1 cellular context compared by ENCODE assay signal in the genomic region with DNA sequence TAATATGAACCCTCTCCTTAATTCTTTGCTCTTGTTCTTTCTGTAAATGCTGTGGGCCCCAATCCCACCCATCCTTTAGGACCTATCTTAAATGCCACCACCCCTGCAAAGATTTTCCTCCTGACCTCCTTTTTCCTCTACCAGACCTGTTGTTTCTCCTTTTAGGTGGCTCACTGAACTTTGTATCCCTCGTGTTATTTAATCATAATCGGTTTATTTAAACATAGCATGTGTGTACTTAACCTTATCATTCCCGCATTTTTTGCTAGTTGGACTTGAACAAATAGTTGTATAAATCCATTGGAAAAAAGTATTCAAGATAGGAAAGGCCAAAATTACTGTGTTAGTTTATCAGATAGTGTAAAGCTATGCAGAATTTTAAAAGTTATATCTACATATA.
TF ChIP-seq lines count a peak whose summit lies in the region.

No MANE protein-coding gene starts in this region.

TF ChIP-seq in HepG2, 621 proteins besides CTCF, POLR2A, EP300 and RAD21 (continued from another document and continues in another):
- TF ChIP-seq, protein P1, sequence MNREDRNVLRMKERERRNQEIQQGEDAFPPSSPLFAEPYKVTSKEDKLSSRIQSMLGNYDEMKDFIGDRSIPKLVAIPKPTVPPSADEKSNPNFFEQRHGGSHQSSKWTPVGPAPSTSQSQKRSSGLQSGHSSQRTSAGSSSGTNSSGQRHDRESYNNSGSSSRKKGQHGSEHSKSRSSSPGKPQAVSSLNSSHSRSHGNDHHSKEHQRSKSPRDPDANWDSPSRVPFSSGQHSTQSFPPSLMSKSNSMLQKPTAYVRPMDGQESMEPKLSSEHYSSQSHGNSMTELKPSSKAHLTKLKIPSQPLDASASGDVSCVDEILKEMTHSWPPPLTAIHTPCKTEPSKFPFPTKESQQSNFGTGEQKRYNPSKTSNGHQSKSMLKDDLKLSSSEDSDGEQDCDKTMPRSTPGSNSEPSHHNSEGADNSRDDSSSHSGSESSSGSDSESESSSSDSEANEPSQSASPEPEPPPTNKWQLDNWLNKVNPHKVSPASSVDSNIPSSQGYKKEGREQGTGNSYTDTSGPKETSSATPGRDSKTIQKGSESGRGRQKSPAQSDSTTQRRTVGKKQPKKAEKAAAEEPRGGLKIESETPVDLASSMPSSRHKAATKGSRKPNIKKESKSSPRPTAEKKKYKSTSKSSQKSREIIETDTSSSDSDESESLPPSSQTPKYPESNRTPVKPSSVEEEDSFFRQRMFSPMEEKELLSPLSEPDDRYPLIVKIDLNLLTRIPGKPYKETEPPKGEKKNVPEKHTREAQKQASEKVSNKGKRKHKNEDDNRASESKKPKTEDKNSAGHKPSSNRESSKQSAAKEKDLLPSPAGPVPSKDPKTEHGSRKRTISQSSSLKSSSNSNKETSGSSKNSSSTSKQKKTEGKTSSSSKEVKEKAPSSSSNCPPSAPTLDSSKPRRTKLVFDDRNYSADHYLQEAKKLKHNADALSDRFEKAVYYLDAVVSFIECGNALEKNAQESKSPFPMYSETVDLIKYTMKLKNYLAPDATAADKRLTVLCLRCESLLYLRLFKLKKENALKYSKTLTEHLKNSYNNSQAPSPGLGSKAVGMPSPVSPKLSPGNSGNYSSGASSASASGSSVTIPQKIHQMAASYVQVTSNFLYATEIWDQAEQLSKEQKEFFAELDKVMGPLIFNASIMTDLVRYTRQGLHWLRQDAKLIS (CRISPR knock-in tag; IDR thresholded peaks at IDR 0.05), result no peak
- TF ChIP-seq ZNF564 (CRISPR knock-in tag; IDR thresholded peaks at IDR 0.05) (no peak), ZNF670 (CRISPR knock-in tag; IDR thresholded peaks at IDR 0.05; ENCODE audit: borderline replicate concordance) (no peak), FOXA1 (IDR thresholded peaks at IDR 0.05) (peak; percentile 66; the same call in 1 of the 2 replicates), FOXA1 (CRISPR knock-in tag; IDR thresholded peaks at IDR 0.05) (peak; percentile 72), ZNF569 (CRISPR knock-in tag; IDR thresholded peaks at IDR 0.05; ENCODE audit: borderline replicate concordance) (no peak), ZNF224 (CRISPR knock-in tag; IDR thresholded peaks at IDR 0.05) (no peak), MIXL1 (CRISPR knock-in tag; IDR thresholded peaks at IDR 0.05) (peak; percentile 61; the same call in 1 of the 2 replicates), ATF1 (CRISPR knock-in tag; IDR thresholded peaks at IDR 0.05) (no peak), ZNF891 (CRISPR knock-in tag; IDR thresholded peaks at IDR 0.05) (no peak), HMG20B (CRISPR knock-in tag; conservative IDR thresholded peaks at IDR 0.05) (no peak), ZNF484 (CRISPR knock-in tag; IDR thresholded peaks at IDR 0.05; ENCODE audit: borderline replicate concordance, low read depth) (no peak), NR2F2 (IDR thresholded peaks at IDR 0.05; ENCODE audit: borderline replicate concordance, low read depth) (no peak), ZNF883 (CRISPR knock-in tag; IDR thresholded peaks at IDR 0.05; ENCODE audit: not compliant biosample characterization) (no peak), SMC3 (IDR thresholded peaks at IDR 0.05; ENCODE audit: low read length) (no peak), IRF2 (CRISPR knock-in tag; IDR thresholded peaks at IDR 0.05) (no peak), U2AF2 (IDR thresholded peaks at IDR 0.05; ENCODE audit: low read depth, low read length) (no peak), NFE2L1 (CRISPR knock-in tag; IDR thresholded peaks at IDR 0.05; ENCODE audit: borderline replicate concordance) (no peak), ZFP41 (CRISPR knock-in tag; IDR thresholded peaks at IDR 0.05; ENCODE audit: borderline replicate concordance) (no peak), ZNF510 (CRISPR knock-in tag; IDR thresholded peaks at IDR 0.05; ENCODE audit: low read depth) (no peak), ZNF589 (CRISPR knock-in tag; conservative IDR thresholded peaks at IDR 0.05) (no peak), ZKSCAN5 (CRISPR knock-in tag; IDR thresholded peaks at IDR 0.05) (no peak), ZNF333 (CRISPR knock-in tag; IDR thresholded peaks at IDR 0.05; ENCODE audit: borderline replicate concordance) (no peak), ZBTB38 (CRISPR knock-in tag; IDR thresholded peaks at IDR 0.05) (no peak), FOXA3 (CRISPR knock-in tag; IDR thresholded peaks at IDR 0.05) (peak; percentile 81), NCOR1 (IDR thresholded peaks at IDR 0.05; ENCODE audit: borderline replicate concordance, low read length) (peak; percentile 79; the same call in 1 of the 2 replicates), XBP1 (CRISPR knock-in tag; IDR thresholded peaks at IDR 0.05) (no peak), ZZZ3 (CRISPR knock-in tag; IDR thresholded peaks at IDR 0.05; ENCODE audit: borderline replicate concordance) (no peak), ZNF451 (CRISPR knock-in tag; IDR thresholded peaks at IDR 0.05) (no peak), ZNF343 (CRISPR knock-in tag; IDR thresholded peaks at IDR 0.05) (no peak), TOE1 (CRISPR knock-in tag; IDR thresholded peaks at IDR 0.05) (no peak), FOXP1 (IDR thresholded peaks at IDR 0.05) (no peak), FOXP1 (CRISPR knock-in tag; IDR thresholded peaks at IDR 0.05) (peak; percentile 56; the same call in 1 of the 2 replicates), CEBPB (IDR thresholded peaks at IDR 0.05; ENCODE audit: borderline replicate concordance, low read depth, low read length) (no peak)
- TF ChIP-seq, protein P2, sequence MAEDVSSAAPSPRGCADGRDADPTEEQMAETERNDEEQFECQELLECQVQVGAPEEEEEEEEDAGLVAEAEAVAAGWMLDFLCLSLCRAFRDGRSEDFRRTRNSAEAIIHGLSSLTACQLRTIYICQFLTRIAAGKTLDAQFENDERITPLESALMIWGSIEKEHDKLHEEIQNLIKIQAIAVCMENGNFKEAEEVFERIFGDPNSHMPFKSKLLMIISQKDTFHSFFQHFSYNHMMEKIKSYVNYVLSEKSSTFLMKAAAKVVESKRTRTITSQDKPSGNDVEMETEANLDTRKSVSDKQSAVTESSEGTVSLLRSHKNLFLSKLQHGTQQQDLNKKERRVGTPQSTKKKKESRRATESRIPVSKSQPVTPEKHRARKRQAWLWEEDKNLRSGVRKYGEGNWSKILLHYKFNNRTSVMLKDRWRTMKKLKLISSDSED (CRISPR knock-in tag; IDR thresholded peaks at IDR 0.05), result no peak
- TF ChIP-seq, protein P3, sequence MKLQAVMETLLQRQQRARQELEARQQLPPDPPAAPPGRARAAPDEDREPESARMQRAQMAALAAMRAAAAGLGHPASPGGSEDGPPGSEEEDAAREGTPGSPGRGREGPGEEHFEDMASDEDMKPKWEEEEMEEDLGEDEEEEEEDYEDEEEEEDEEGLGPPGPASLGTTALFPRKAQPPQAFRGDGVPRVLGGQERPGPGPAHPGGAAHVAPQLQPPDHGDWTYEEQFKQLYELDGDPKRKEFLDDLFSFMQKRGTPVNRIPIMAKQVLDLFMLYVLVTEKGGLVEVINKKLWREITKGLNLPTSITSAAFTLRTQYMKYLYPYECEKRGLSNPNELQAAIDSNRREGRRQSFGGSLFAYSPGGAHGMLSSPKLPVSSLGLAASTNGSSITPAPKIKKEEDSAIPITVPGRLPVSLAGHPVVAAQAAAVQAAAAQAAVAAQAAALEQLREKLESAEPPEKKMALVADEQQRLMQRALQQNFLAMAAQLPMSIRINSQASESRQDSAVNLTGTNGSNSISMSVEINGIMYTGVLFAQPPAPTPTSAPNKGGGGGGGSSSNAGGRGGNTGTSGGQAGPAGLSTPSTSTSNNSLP (IDR thresholded peaks at IDR 0.05; ENCODE audit: low read depth, low read length), result peak; percentile 86
- TF ChIP-seq, protein P4, sequence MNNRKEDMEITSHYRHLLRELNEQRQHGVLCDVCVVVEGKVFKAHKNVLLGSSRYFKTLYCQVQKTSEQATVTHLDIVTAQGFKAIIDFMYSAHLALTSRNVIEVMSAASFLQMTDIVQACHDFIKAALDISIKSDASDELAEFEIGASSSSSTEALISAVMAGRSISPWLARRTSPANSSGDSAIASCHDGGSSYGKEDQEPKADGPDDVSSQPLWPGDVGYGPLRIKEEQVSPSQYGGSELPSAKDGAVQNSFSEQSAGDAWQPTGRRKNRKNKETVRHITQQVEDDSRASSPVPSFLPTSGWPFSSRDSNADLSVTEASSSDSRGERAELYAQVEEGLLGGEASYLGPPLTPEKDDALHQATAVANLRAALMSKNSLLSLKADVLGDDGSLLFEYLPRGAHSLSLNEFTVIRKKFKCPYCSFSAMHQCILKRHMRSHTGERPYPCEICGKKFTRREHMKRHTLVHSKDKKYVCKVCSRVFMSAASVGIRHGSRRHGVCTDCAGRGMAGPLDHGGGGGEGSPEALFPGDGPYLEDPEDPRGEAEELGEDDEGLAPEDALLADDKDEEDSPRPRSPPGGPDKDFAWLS (CRISPR knock-in tag; IDR thresholded peaks at IDR 0.05; ENCODE audit: borderline replicate concordance), result no peak
- TF ChIP-seq, protein P5, sequence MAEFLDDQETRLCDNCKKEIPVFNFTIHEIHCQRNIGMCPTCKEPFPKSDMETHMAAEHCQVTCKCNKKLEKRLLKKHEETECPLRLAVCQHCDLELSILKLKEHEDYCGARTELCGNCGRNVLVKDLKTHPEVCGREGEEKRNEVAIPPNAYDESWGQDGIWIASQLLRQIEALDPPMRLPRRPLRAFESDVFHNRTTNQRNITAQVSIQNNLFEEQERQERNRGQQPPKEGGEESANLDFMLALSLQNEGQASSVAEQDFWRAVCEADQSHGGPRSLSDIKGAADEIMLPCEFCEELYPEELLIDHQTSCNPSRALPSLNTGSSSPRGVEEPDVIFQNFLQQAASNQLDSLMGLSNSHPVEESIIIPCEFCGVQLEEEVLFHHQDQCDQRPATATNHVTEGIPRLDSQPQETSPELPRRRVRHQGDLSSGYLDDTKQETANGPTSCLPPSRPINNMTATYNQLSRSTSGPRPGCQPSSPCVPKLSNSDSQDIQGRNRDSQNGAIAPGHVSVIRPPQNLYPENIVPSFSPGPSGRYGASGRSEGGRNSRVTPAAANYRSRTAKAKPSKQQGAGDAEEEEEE (CRISPR knock-in tag; IDR thresholded peaks at IDR 0.05; ENCODE audit: borderline replicate concordance), result no peak
- TF ChIP-seq, protein P6, sequence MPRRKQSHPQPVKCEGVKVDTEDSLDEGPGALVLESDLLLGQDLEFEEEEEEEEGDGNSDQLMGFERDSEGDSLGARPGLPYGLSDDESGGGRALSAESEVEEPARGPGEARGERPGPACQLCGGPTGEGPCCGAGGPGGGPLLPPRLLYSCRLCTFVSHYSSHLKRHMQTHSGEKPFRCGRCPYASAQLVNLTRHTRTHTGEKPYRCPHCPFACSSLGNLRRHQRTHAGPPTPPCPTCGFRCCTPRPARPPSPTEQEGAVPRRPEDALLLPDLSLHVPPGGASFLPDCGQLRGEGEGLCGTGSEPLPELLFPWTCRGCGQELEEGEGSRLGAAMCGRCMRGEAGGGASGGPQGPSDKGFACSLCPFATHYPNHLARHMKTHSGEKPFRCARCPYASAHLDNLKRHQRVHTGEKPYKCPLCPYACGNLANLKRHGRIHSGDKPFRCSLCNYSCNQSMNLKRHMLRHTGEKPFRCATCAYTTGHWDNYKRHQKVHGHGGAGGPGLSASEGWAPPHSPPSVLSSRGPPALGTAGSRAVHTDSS (CRISPR knock-in tag; conservative IDR thresholded peaks at IDR 0.05), result no peak
- TF ChIP-seq, protein P7, sequence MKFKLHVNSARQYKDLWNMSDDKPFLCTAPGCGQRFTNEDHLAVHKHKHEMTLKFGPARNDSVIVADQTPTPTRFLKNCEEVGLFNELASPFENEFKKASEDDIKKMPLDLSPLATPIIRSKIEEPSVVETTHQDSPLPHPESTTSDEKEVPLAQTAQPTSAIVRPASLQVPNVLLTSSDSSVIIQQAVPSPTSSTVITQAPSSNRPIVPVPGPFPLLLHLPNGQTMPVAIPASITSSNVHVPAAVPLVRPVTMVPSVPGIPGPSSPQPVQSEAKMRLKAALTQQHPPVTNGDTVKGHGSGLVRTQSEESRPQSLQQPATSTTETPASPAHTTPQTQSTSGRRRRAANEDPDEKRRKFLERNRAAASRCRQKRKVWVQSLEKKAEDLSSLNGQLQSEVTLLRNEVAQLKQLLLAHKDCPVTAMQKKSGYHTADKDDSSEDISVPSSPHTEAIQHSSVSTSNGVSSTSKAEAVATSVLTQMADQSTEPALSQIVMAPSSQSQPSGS (CRISPR knock-in tag; IDR thresholded peaks at IDR 0.05), result no peak
- TF ChIP-seq, protein P8, sequence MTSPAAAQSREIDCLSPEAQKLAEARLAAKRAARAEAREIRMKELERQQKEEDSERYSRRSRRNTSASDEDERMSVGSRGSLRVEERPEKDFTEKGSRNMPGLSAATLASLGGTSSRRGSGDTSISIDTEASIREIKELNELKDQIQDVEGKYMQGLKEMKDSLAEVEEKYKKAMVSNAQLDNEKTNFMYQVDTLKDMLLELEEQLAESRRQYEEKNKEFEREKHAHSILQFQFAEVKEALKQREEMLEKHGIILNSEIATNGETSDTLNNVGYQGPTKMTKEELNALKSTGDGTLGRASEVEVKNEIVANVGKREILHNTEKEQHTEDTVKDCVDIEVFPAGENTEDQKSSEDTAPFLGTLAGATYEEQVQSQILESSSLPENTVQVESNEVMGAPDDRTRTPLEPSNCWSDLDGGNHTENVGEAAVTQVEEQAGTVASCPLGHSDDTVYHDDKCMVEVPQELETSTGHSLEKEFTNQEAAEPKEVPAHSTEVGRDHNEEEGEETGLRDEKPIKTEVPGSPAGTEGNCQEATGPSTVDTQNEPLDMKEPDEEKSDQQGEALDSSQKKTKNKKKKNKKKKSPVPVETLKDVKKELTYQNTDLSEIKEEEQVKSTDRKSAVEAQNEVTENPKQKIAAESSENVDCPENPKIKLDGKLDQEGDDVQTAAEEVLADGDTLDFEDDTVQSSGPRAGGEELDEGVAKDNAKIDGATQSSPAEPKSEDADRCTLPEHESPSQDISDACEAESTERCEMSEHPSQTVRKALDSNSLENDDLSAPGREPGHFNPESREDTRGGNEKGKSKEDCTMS (CRISPR knock-in tag; conservative IDR thresholded peaks at IDR 0.05), result no peak
- TF ChIP-seq, protein P9, sequence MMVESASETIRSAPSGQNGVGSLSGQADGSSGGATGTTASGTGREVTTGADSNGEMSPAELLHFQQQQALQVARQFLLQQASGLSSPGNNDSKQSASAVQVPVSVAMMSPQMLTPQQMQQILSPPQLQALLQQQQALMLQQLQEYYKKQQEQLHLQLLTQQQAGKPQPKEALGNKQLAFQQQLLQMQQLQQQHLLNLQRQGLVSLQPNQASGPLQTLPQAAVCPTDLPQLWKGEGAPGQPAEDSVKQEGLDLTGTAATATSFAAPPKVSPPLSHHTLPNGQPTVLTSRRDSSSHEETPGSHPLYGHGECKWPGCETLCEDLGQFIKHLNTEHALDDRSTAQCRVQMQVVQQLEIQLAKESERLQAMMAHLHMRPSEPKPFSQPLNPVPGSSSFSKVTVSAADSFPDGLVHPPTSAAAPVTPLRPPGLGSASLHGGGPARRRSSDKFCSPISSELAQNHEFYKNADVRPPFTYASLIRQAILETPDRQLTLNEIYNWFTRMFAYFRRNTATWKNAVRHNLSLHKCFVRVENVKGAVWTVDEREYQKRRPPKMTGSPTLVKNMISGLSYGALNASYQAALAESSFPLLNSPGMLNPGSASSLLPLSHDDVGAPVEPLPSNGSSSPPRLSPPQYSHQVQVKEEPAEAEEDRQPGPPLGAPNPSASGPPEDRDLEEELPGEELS (CRISPR knock-in tag; IDR thresholded peaks at IDR 0.05), result no peak
- TF ChIP-seq, protein P10, sequence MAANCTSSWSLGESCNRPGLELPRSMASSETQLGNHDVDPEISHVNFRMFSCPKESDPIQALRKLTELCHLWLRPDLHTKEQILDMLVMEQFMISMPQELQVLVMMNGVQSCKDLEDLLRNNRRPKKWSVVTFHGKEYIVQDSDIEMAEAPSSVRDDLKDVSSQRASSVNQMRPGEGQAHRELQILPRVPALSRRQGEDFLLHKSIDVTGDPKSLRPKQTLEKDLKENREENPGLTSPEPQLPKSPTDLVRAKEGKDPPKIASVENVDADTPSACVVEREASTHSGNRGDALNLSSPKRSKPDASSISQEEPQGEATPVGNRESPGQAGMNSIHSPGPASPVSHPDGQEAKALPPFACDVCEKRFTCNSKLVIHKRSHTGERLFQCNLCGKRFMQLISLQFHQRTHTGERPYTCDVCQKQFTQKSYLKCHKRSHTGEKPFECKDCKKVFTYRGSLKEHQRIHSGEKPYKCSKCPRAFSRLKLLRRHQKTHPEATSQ (CRISPR knock-in tag; IDR thresholded peaks at IDR 0.05; ENCODE audit: borderline replicate concordance), result no peak
